Comparison of ENCODE assay signal across 27 cellular contexts in the genomic region with DNA sequence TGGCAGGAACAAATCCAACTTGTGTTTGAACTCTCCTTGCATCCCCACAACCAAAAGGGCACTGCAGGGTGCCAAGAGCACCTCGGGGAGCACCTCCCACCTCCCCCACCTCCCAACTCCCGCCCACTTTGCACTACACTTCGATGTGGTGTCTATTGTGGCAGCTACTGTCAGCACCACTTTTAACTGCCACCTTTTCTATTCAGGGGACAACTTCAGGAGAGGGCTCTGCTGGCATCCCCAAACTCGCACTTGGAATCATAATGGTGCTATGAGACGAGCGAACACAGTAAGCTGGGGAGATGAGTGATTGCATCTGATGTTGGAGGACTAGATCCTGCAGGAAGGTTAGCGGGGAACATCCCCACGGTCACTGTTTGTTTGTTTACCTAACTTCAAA.
"Had no signal": no experiment of that assay in that cellular context is flagged by ENCODE, and none has a peak within 500 bp of the region (broad histone marks: within the 10 kb centered on the region; RNA-seq: fewer than 3 reads in every experiment).

No MANE protein-coding gene starts in this region.

- H3K36me3 ChIP-seq: stomach, suprapubic skin, thoracic aorta, thyroid gland, tibial artery, tibial nerve, transverse colon, upper lobe of left lung, upper lobe of right lung, uterus, vagina had no signal

- H3K4me1 ChIP-seq: suprapubic skin, testis, thyroid gland, tibial artery, tibial nerve, transverse colon, upper lobe of left lung, upper lobe of right lung, uterus, vagina had no signal

- H3K27me3 ChIP-seq: stomach, suprapubic skin, testis, thyroid gland, tibial nerve, transverse colon, upper lobe of left lung, upper lobe of right lung, uterus, vagina had no signal

- H3K27ac ChIP-seq: stomach, suprapubic skin, testis, thoracic aorta, thyroid gland, tibial artery, tibial nerve, transverse colon, upper lobe of left lung, upper lobe of right lung, uterus, vagina had no signal

- ATAC-seq: stimulated activated effector memory CD8-positive, alpha-beta T cell treated with anti-CD3 and anti-CD28 coated beads, Interleukin-12 subunit alpha, Interleukin-12 subunit beta, amount 100 ng/mL, for 72 hours; stimulated activated memory B cell treated with anti-CD40 and anti-IgM and Interleukin-4, amounts not matched to agents 10 μg/mL and 1 μg/mL and 100 μg/mL, for 72 hours; stimulated activated naive B cell treated with anti-CD40 and anti-IgM and Interleukin-4, amounts not matched to agents 10 μg/mL and 1 μg/mL and 100 μg/mL, for 72 hours; stimulated activated naive CD8-positive, alpha-beta T cell treated with anti-CD3 and anti-CD28 coated beads, Interleukin-15, amount 100 ng/mL, for 72 hours; stimulated activated naive CD8-positive, alpha-beta T cell treated with anti-CD3 and anti-CD28 coated beads, Interleukin-15, Interleukin-2, amounts not matched to agents 100 U/mL and 50 U/mL, for 24 hours; upper lobe of right lung had no signal

- H3K4me3 ChIP-seq: stomach, suprapubic skin, testis, thoracic aorta, thyroid gland, tibial artery, tibial nerve, transverse colon, upper lobe of left lung, upper lobe of right lung, uterus, vagina had no signal

- DNase-seq: stimulated activated CD4-positive, alpha-beta T cell treated with anti-CD3 and anti-CD28 coated beads, Interleukin-2, amount 100 ng/mL, for 48 hours; stimulated activated CD4-positive, alpha-beta T cell treated with anti-CD3 and anti-CD28 coated beads, Interleukin-4, amount 100 ng/mL, for 1 hour; stimulated activated CD4-positive, alpha-beta T cell treated with anti-CD3 and anti-CD28 coated beads, Interleukin-4, amount 100 ng/mL, for 24 hours; stimulated activated CD4-positive, alpha-beta T cell treated with anti-CD3 and anti-CD28 coated beads, Interleukin-4, amount 100 ng/mL, for 4 hours; stimulated activated CD8-positive, alpha-beta memory T cell treated with anti-CD3 and anti-CD28 coated beads, Interleukin-4, amount 100 ng/mL, for 48 hours; stimulated activated naive B cell treated with anti-CD40 and anti-IgM and Interleukin-4, amounts not matched to agents 10 μg/mL and 1 μg/mL and 100 μg/mL, for 72 hours; stimulated activated naive CD4-positive, alpha-beta T cell; stimulated activated naive CD4-positive, alpha-beta T cell treated with Interleukin-2 at 50 U/mL for 16 hours; stimulated activated naive CD8-positive, alpha-beta T cell treated with anti-CD3 and anti-CD28 coated beads, Interleukin-15, amount 100 ng/mL, for 72 hours; stimulated activated naive CD8-positive, alpha-beta T cell treated with anti-CD3 and anti-CD28 coated beads, Interleukin-15, Interleukin-2, amounts not matched to agents 100 U/mL and 50 U/mL, for 24 hours; stomach; substantia nigra; testis; thyroid gland; tibial artery; transverse colon; trophoblast cell; upper lobe of left lung; upper lobe of right lung; uterus had no signal

- FAIRE-seq: urothelium cell line had no signal

- H3K9me3 ChIP-seq: suprapubic skin, testis, thoracic aorta, thyroid gland, transverse colon, upper lobe of left lung, upper lobe of right lung, uterus, vagina had no signal
